ENCODE assay signal across 8 cellular contexts in the genomic region with DNA sequence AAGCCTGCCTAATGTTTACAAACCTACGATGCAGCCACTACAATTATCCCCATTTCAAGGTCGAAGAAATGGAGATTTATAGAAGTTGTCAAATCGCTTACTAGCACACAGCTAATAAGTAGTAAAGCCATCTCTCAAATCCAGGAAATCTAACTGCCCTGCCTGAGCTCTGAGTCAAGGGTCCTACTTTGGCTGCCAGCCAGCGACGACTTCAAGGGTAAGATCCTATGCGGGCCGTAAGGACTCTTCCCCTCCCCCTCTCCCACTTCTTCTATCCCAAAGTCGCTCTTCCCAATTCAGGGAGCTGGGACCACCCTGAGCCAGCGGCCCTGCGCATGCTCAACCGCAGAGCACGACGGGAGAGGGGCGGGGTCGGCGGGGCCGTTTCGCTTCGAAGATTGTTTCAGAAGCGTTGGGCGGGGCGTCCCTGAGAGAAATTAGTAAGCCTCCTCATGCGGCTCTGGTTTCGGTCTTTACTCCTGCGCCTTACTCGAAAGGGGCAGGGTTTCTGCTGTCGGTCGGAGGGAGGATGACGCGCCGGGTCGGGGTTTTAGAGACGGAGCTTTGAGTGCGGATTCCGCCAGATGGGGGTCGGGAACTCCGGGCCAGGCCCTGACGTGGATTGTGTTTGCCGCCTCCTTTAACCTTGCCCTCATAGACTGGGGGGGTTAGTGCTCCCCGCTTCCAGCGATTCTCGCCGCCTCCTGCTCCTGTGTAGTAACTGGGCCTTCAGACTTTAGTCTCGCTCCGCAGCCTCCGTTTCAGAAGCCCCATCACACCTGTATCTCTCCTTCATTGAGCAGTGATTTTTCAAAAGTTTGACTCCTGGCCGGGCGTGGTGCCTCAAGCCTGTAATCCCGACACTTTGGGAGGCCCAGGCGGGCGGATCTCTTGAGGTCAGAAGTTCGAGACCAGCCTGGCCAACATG. TPM values are rescaled to one million over a fixed set of nuclear protein-coding genes. Genes with fewer than 3 reads are reported as not detected.
DNase-seq lines count a peak whose midpoint lies in the region; ATAC-seq, FAIRE-seq and TF ChIP-seq lines count a peak whose summit lies in the region.

A gene (plus strand): TSS at position 383 of the 928 bp plus-strand sequence. CDS start 14,603 bp downstream, outside the sequence.

- H4K20me1 ChIP-seq in HepG2 (ENCODE audit: insufficient read depth, low read length) = peaks cover 3% of the 10 kb centered on the region; the same call in 1 of the 2 replicates

- under 1% methylated on average over 34 of the region's 52 CpGs for WGBS in HepG2 (ENCODE audit: low lambda C conversion rate)

- TF ChIP-seq EP300 in HepG2 (IDR thresholded peaks at IDR 0.05; ENCODE audit: low read depth in 2 of 2, low read length in 2 of 2) (no peak), HepG2 (CRISPR knock-in tag; IDR thresholded peaks at IDR 0.05; ENCODE audit: borderline replicate concordance) (no peak)

- no peaks in the 10 kb centered on the region for H3K9me3 ChIP-seq in HepG2 (ENCODE audit: low read length)

- BruUV-seq in HepG2 (replicated peaks; lab: Mats Ljungman, UMichigan) = TSS peak; percentile 88

- POLR2A ChIA-PET in HepG2 (lab: Yijun Ruan, JAX) = interaction anchor here (0.9 to 2.8 kb wide), 5 partner anchors 48 to 189 kb away, joined by 3 to 14 read pairs (median 3); a partner anchor contains a TSS

- no peaks in the 10 kb centered on the region; a peak in 1 of 5 replicates for H3K27me3 ChIP-seq in HepG2 (ENCODE audit: control insufficient read depth in 1 of 2, insufficient read depth in 2 of 2, low read length in 2 of 2)

- peak; percentile 23 for FAIRE-seq in HepG2 (lab: Jason Lieb, UNC)

- DNase-seq in Ammon's horn (ENCODE audit: low spot score) (peak; percentile 81), NCI-H510A (lab: John Stamatoyannopoulos, UW) (peak; percentile 98), dermis blood vessel endothelial cell (peak; percentile 90), HepG2 (ENCODE audit: low spot score) (peak; percentile 73)
- peak; percentile 76 for DNase-seq in activated CD4-positive, alpha-beta T cell treated with anti-CD3 and anti-CD28 coated beads, Interleukin-2, amount 50 U/mL, for 1 hour
- DNase-seq in stimulated activated CD4-positive, alpha-beta T cell treated with anti-CD3 and anti-CD28 coated beads, Interleukin-2, amount 100 ng/mL, for 48 hours = peak; percentile 77 to 84

- H3K79me2 ChIP-seq in HepG2 (ENCODE audit: insufficient read depth, low read length) = peaks cover 39% of the 10 kb centered on the region

- no peaks in the 10 kb centered on the region; a peak in 1 of 5 replicates for H3K36me3 ChIP-seq in HepG2 (replicated peaks in 1 of 2; ENCODE audit: control insufficient read depth in 1 of 2, insufficient read depth in 2 of 2, low read length in 2 of 2)

- peak within 1 kb of the TSS; percentile 81 for H3K27ac ChIP-seq in HepG2 (ENCODE audit: extremely low read length, insufficient read depth, low read length)

- peak within 1 kb of the TSS; percentile 83 for H3K4me2 ChIP-seq in HepG2 (ENCODE audit: low read depth, low read length)

- CTCF ChIA-PET in HepG2 (lab: Yijun Ruan, JAX; ENCODE audit: low intra/inter-chr PET ratio, low total read pairs) = no interaction called here

- no peak for TF ChIP-seq RAD21 in HepG2 (CRISPR knock-in tag; IDR thresholded peaks at IDR 0.05)

- H3K4me3 ChIP-seq in HepG2 (replicated peaks in 1 of 3; ENCODE audit: insufficient read depth in 1 of 3, low read depth in 2 of 3, low read length in 3 of 3) = peak within 1 kb of the TSS; percentile 79 to 88 (median 85)

- in situ Hi-C loops in HepG2 (cut with HindIII; ENCODE audit: extremely low pct_ligation_motif_present, low pct_unique_long_range_greater_than_20kb) = no loop called here

- TF ChIP-seq POLR2A in GM19099 (IDR thresholded peaks at IDR 0.05; ENCODE audit: extremely low read depth, insufficient read length, low read depth) (peak; percentile 81), HepG2 (IDR thresholded peaks at IDR 0.05; ENCODE audit: insufficient read depth in 1 of 2, low read depth in 2 of 2, low read length in 2 of 2) (peak in 1 of 2 experiments; percentile 75)

- H2AFZ ChIP-seq in HepG2 (ENCODE audit: low read length) = peak within 1 kb of the TSS; percentile 90

- intact Hi-C loops in HepG2 (cut with micrococcal nuclease; ENCODE audit: unreplicated experiment) = no loop called here

- peak within 1 kb of the TSS; percentile 90 for H3K9ac ChIP-seq in HepG2 (ENCODE audit: insufficient read depth, low read depth, low read length)

- ATAC-seq in HG03432 (IDR thresholded peaks at IDR 0.05; ENCODE audit: unreplicated experiment) (peak; percentile 95), HepG2 (peak; percentile 95)

- peaks cover 18% of the 10 kb centered on the region for H3K4me1 ChIP-seq in HepG2 (ENCODE audit: insufficient read depth, low read length)

- no peak for TF ChIP-seq CTCF in HepG2 (CRISPR knock-in tag; IDR thresholded peaks at IDR 0.05)

TF ChIP-seq in HepG2, 621 proteins besides CTCF, POLR2A, EP300 and RAD21 (continues in another document):
- TF ChIP-seq ZNF644 (CRISPR knock-in tag; IDR thresholded peaks at IDR 0.05; ENCODE audit: low read depth) = no peak
- TF ChIP-seq ZNF264 (CRISPR knock-in tag; IDR thresholded peaks at IDR 0.05) = no peak
- TF ChIP-seq MAFK (conservative IDR thresholded peaks at IDR 0.05 in 1 of 2, IDR thresholded peaks at IDR 0.05 in 1 of 2; ENCODE audit: low read length in 2 of 2) = no peak
- TF ChIP-seq NR3C1 (CRISPR knock-in tag; IDR thresholded peaks at IDR 0.05) = no peak
- no peak for TF ChIP-seq PHB2 (IDR thresholded peaks at IDR 0.05; ENCODE audit: partially characterized antibody)
- TF ChIP-seq MAFG (CRISPR knock-in tag; IDR thresholded peaks at IDR 0.05) = no peak
- TF ChIP-seq ZBTB21 (CRISPR knock-in tag; IDR thresholded peaks at IDR 0.05) = no peak
- TF ChIP-seq, protein P1, sequence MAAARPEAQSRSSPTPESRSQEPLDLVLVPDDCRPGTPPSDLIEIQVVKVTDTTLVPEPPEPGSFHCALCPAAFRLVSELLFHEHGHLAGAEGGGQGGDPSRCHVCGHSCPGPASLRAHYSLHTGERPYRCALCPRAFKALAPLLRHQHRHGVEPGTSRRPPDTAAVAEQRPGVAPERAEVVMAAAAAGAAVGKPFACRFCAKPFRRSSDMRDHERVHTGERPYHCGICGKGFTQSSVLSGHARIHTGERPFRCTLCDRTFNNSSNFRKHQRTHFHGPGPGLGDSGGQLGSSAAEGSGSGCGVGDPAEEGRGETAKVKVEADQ (CRISPR knock-in tag; IDR thresholded peaks at IDR 0.05; ENCODE audit: borderline replicate concordance) = no peak
- TF ChIP-seq, protein P2, sequence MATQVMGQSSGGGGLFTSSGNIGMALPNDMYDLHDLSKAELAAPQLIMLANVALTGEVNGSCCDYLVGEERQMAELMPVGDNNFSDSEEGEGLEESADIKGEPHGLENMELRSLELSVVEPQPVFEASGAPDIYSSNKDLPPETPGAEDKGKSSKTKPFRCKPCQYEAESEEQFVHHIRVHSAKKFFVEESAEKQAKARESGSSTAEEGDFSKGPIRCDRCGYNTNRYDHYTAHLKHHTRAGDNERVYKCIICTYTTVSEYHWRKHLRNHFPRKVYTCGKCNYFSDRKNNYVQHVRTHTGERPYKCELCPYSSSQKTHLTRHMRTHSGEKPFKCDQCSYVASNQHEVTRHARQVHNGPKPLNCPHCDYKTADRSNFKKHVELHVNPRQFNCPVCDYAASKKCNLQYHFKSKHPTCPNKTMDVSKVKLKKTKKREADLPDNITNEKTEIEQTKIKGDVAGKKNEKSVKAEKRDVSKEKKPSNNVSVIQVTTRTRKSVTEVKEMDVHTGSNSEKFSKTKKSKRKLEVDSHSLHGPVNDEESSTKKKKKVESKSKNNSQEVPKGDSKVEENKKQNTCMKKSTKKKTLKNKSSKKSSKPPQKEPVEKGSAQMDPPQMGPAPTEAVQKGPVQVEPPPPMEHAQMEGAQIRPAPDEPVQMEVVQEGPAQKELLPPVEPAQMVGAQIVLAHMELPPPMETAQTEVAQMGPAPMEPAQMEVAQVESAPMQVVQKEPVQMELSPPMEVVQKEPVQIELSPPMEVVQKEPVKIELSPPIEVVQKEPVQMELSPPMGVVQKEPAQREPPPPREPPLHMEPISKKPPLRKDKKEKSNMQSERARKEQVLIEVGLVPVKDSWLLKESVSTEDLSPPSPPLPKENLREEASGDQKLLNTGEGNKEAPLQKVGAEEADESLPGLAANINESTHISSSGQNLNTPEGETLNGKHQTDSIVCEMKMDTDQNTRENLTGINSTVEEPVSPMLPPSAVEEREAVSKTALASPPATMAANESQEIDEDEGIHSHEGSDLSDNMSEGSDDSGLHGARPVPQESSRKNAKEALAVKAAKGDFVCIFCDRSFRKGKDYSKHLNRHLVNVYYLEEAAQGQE (IDR thresholded peaks at IDR 0.05; ENCODE audit: borderline replicate concordance in 1 of 2, low read depth in 1 of 2, low read length in 2 of 2) = no peak
- TF ChIP-seq FOXP1 (IDR thresholded peaks at IDR 0.05) = no peak
- no peak for TF ChIP-seq FOXP1 (CRISPR knock-in tag; IDR thresholded peaks at IDR 0.05)
- 0 out of 2 replicates have a peak, but pooled peaks have one; percentile 36 for TF ChIP-seq ZNF235 (CRISPR knock-in tag; IDR thresholded peaks at IDR 0.05; ENCODE audit: borderline replicate concordance)

RNA-seq across cellular contexts. Expression of the gene that starts here (rescaled TPM):
- total RNA-seq in dermis blood vessel endothelial cell (30.1 and 34.9 TPM in 2 replicates), HepG2 (2016; rRNA removed; fragmentation: Illumina TruSeq; extraction: Trizol) (16.2 and 22.8 TPM in 2 replicates)
- 26.4 and 28.7 TPM in 2 replicates for total RNA-seq in HepG2 (2016; cell fraction: cytosol; rRNA removed; fragmentation: Illumina TruSeq; extraction: Trizol; ENCODE audit: low read depth)
- 16.4 and 24.0 TPM in 2 replicates for total RNA-seq in HepG2 (2016; cell fraction: insoluble cytoplasmic fraction; rRNA removed; fragmentation: Illumina TruSeq; extraction: Trizol)
- 14.5 and 14.6 TPM in 2 replicates for total RNA-seq in HepG2 (2016; cell fraction: membrane; rRNA removed; fragmentation: Illumina TruSeq; extraction: Trizol)
- 13.6 and 17.9 TPM in 2 replicates for total RNA-seq in HepG2 (2016; cell fraction: nucleus; rRNA removed; fragmentation: Illumina TruSeq; extraction: Trizol)
- 8.5 and 10.0 TPM in 2 replicates for polyA plus RNA-seq in HepG2 (2011; rRNA removed)
- 2.8 and 3.6 TPM in 2 replicates for polyA plus RNA-seq in HepG2 (2011; cell fraction: cytosol; rRNA removed)
- polyA plus RNA-seq in HepG2 (2011; cell fraction: nucleus; rRNA removed) = 7.3 and 9.6 TPM in 2 replicates
- polyA plus RNA-seq in HepG2 (2012) = 2.9 and 5.4 TPM in 2 replicates
- 0.18 and 0.41 TPM in 2 replicates for polyA plus RNA-seq in HepG2 (2016; cell fraction: cytosol; fragmentation: Illumina TruSeq; extraction: Trizol; ENCODE audit: low read depth)
- polyA plus RNA-seq in HepG2 (2016; cell fraction: insoluble cytoplasmic fraction; fragmentation: Illumina TruSeq; extraction: Trizol; ENCODE audit: low read depth) = 8.4 and 8.8 TPM in 2 replicates
- 1.1 TPM in 2 replicates for polyA plus RNA-seq in HepG2 (2016; cell fraction: membrane; fragmentation: Illumina TruSeq; extraction: Trizol; ENCODE audit: low read depth)
- polyA plus RNA-seq in HepG2 (2016; cell fraction: nucleus; fragmentation: Illumina TruSeq; extraction: Trizol; ENCODE audit: insufficient read depth, low read depth) = 18.2 and 21.2 TPM in 2 replicates
- 11.9 and 27.4 TPM in 2 replicates for polyA minus RNA-seq in HepG2 (2011; rRNA and poly(A)+ RNA removed; ENCODE audit: low replicate concordance)
- 7.4 and 9.1 TPM in 2 replicates for polyA minus RNA-seq in HepG2 (2011; cell fraction: cytosol; rRNA and poly(A)+ RNA removed)
- polyA minus RNA-seq in HepG2 (2011; cell fraction: nucleus; rRNA and poly(A)+ RNA removed) = 18.0 and 22.3 TPM in 2 replicates

Comparison
In these comparisons a context has a peak if more than half of its experiments do, and no peak if none do; other contexts are left out.
1. Peak in every context shown above with its lines: DNase-seq, ATAC-seq, H3K4me3 ChIP-seq and H3K27ac ChIP-seq.